ENCODE assay signal across 1 cellular context in genomic region chr12:96906849-96907664, GRCh38.
TF ChIP-seq lines count a peak whose summit lies in the region.

TSS of gene NEDD1 (plus strand) at chr12:96907257. CDS start at chr12:96909760, 2,503 bp downstream.

TF ChIP-seq in HepG2, 621 proteins besides CTCF, POLR2A, EP300 and RAD21 (continued from another document):
- TF ChIP-seq MTERF4 (CRISPR knock-in tag; IDR thresholded peaks at IDR 0.05) (peak; percentile 50; the same call in 1 of the 2 replicates), TCF7 (IDR thresholded peaks at IDR 0.05; ENCODE audit: low read depth) (no peak), CAMTA2 (CRISPR knock-in tag; IDR thresholded peaks at IDR 0.05; ENCODE audit: borderline replicate concordance) (0 out of 2 replicates have a peak, but pooled peaks have one; percentile 36), KMT2B (CRISPR knock-in tag; IDR thresholded peaks at IDR 0.05) (peak; percentile 92), ZNF570 (CRISPR knock-in tag; IDR thresholded peaks at IDR 0.05; ENCODE audit: borderline replicate concordance) (no peak), ZNF274 (CRISPR knock-in tag; IDR thresholded peaks at IDR 0.05) (peak; percentile 81), ZNF710 (CRISPR knock-in tag; IDR thresholded peaks at IDR 0.05; ENCODE audit: borderline replicate concordance) (no peak), SKI (IDR thresholded peaks at IDR 0.05; ENCODE audit: partially characterized antibody) (no peak), ZC3H13 (CRISPR knock-in tag; IDR thresholded peaks at IDR 0.05) (no peak), ZNF678 (CRISPR knock-in tag; IDR thresholded peaks at IDR 0.05) (no peak), SAFB2 (CRISPR knock-in tag; IDR thresholded peaks at IDR 0.05; ENCODE audit: borderline replicate concordance, low read depth) (peak; percentile 66; the same call in 1 of the 2 replicates), MTF2 (CRISPR knock-in tag; IDR thresholded peaks at IDR 0.05; ENCODE audit: borderline replicate concordance) (no peak), NFKBIZ (CRISPR knock-in tag; IDR thresholded peaks at IDR 0.05) (no peak; the same call in 1 of the 2 replicates), HDAC1 (CRISPR knock-in tag; IDR thresholded peaks at IDR 0.05) (peak; percentile 62), ZNF441 (CRISPR knock-in tag; IDR thresholded peaks at IDR 0.05; ENCODE audit: borderline replicate concordance) (peak; percentile 93), MAZ (IDR thresholded peaks at IDR 0.05; ENCODE audit: borderline replicate concordance, low read depth, low read length) (peak; percentile 88), MAZ (CRISPR knock-in tag; IDR thresholded peaks at IDR 0.05; ENCODE audit: low read depth) (peak; percentile 97), ZNF432 (CRISPR knock-in tag; IDR thresholded peaks at IDR 0.05; ENCODE audit: borderline replicate concordance) (no peak), ZNF264 (CRISPR knock-in tag; IDR thresholded peaks at IDR 0.05) (peak; percentile 65), ZNF768 (CRISPR knock-in tag; IDR thresholded peaks at IDR 0.05) (peak; percentile 68; the same call in 1 of the 2 replicates), PBX3 (CRISPR knock-in tag; IDR thresholded peaks at IDR 0.05; ENCODE audit: borderline replicate concordance) (0 out of 2 replicates have a peak, but pooled peaks have one; percentile 39), ZNF709 (CRISPR knock-in tag; IDR thresholded peaks at IDR 0.05) (peak; percentile 91), TAF15 (IDR thresholded peaks at IDR 0.05; ENCODE audit: low read depth, low read length, poor library complexity, severe bottlenecking) (peak; percentile 68), TMF1 (CRISPR knock-in tag; IDR thresholded peaks at IDR 0.05; ENCODE audit: low read depth) (0 out of 2 replicates have a peak, but pooled peaks have one; percentile 62), GABPA (IDR thresholded peaks at IDR 0.05; ENCODE audit: low read depth, low read length) (peak; percentile 90), GABPA (CRISPR knock-in tag; IDR thresholded peaks at IDR 0.05; ENCODE audit: low read depth) (peak; percentile 91), HNF4G (IDR thresholded peaks at IDR 0.05; ENCODE audit: borderline replicate concordance, low read depth, low read length) (no peak), HNF4G (CRISPR knock-in tag; IDR thresholded peaks at IDR 0.05; ENCODE audit: borderline replicate concordance, low read depth) (peak; percentile 5; the same call in 1 of the 2 replicates), FOXP4 (CRISPR knock-in tag; IDR thresholded peaks at IDR 0.05) (peak; percentile 69), ZNF740 (CRISPR knock-in tag; IDR thresholded peaks at IDR 0.05) (no peak), ZNF24 (IDR thresholded peaks at IDR 0.05) (0 out of 2 replicates have a peak, but pooled peaks have one; percentile 15), HNRNPH1 (optimal IDR thresholded peaks at IDR 0.05; ENCODE audit: low read depth, low read length) (no peak)
TF ChIP-seq in HepG2: peak in this region for 241.
